Comparison of ENCODE assay signal across 21 cellular contexts in genomic region chr9:138040446-138041430, GRCh38.
"Had no signal": no experiment of that assay in that cellular context is flagged by ENCODE, and none has a peak within 500 bp of the region (broad histone marks: within the 10 kb centered on the region; RNA-seq: fewer than 3 reads in every experiment).

No MANE protein-coding gene starts in this region.

- DNase-seq: activated CD4-positive, alpha-beta T cell treated with anti-CD3 and anti-CD28 coated beads for 4 hours; activated effector memory CD4-positive, alpha-beta T cell treated with Interleukin-2 at 50 U/mL for 16 hours; activated naive CD4-positive, alpha-beta T cell treated with anti-CD3 and anti-CD28 coated beads, Interleukin-2, amount 10 ng/mL, durations not matched to agents 7 days and 5 days; activated T-cell treated with anti-CD3 and anti-CD28 coated beads, Interleukin-2, amount 50 U/mL, for 72 hours; amygdala; hypothalamus; left ventricle myocardium superior; midbrain; natural killer cell; sigmoid colon; stimulated activated CD4-positive, alpha-beta T cell treated with anti-CD3 and anti-CD28 coated beads, Interleukin-15, amount 100 ng/mL, for 24 hours had no signal

- ATAC-seq: activated T-cell treated with anti-CD3 and anti-CD28 coated beads, Interleukin-2, amount 50 U/mL, for 72 hours; gastroesophageal sphincter; left ventricle myocardium superior; natural killer cell; stimulated activated memory B cell treated with anti-CD40 and anti-IgM and Interleukin-4, amounts not matched to agents 10 μg/mL and 1 μg/mL and 100 μg/mL, for 72 hours had no signal

- H3K27ac Mint-ChIP-seq: activated B cell treated with CpG ODN at 0.5 μM for 24 hours; activated naive CD4-positive, alpha-beta T cell treated with anti-CD3 and anti-CD28 coated beads, Interleukin-2, amount 10 ng/mL, durations not matched to agents 7 days and 5 days; activated T-cell treated with anti-CD3 and anti-CD28 coated beads, Interleukin-2, amount 50 U/mL, for 72 hours; natural killer cell; stimulated activated memory B cell treated with anti-CD40 and anti-IgM and Interleukin-4, amounts not matched to agents 10 μg/mL and 1 μg/mL and 100 μg/mL, for 72 hours; T-helper 1 cell treated with Interleukin-12 subunit alpha and Interleukin-12 subunit beta and Interleukin-4 antibody, amounts not matched to agents 30 μg/mL and 1 μg/mL, for 36 hours had no signal

- H3K27ac ChIP-seq: epithelial cell of prostate, gastroesophageal sphincter, neutrophil, parathyroid adenoma, sigmoid colon, thoracic aorta, upper lobe of left lung had no signal

- H3K79me2 ChIP-seq: parathyroid adenoma had no signal

- H2AFZ ChIP-seq: parathyroid adenoma had no signal

- H3K27me3 ChIP-seq: sigmoid colon, upper lobe of left lung had no signal

- H3K4me1 ChIP-seq: gastroesophageal sphincter, parathyroid adenoma, upper lobe of left lung had no signal

- H3K9me3 Mint-ChIP-seq: activated B cell treated with CpG ODN at 0.5 μM for 24 hours; activated naive CD4-positive, alpha-beta T cell treated with anti-CD3 and anti-CD28 coated beads, Interleukin-2, amount 10 ng/mL, durations not matched to agents 7 days and 5 days; activated T-cell treated with anti-CD3 and anti-CD28 coated beads, Interleukin-2, amount 50 U/mL, for 72 hours; natural killer cell; stimulated activated memory B cell treated with anti-CD40 and anti-IgM and Interleukin-4, amounts not matched to agents 10 μg/mL and 1 μg/mL and 100 μg/mL, for 72 hours; T-helper 1 cell treated with Interleukin-12 subunit alpha and Interleukin-12 subunit beta and Interleukin-4 antibody, amounts not matched to agents 30 μg/mL and 1 μg/mL, for 36 hours had no signal

- H3K4me2 ChIP-seq: smooth muscle cell had no signal

- H3K4me3 Mint-ChIP-seq: activated B cell treated with CpG ODN at 0.5 μM for 24 hours; activated naive CD4-positive, alpha-beta T cell treated with anti-CD3 and anti-CD28 coated beads, Interleukin-2, amount 10 ng/mL, durations not matched to agents 7 days and 5 days; activated T-cell treated with anti-CD3 and anti-CD28 coated beads, Interleukin-2, amount 50 U/mL, for 72 hours; natural killer cell; stimulated activated memory B cell treated with anti-CD40 and anti-IgM and Interleukin-4, amounts not matched to agents 10 μg/mL and 1 μg/mL and 100 μg/mL, for 72 hours; T-helper 1 cell treated with Interleukin-12 subunit alpha and Interleukin-12 subunit beta and Interleukin-4 antibody, amounts not matched to agents 30 μg/mL and 1 μg/mL, for 36 hours had no signal

- H3K4me3 ChIP-seq: gastroesophageal sphincter, sigmoid colon, smooth muscle cell, thoracic aorta, upper lobe of left lung had no signal

- H3K9me3 ChIP-seq: gastroesophageal sphincter, neutrophil, sigmoid colon, thoracic aorta, upper lobe of left lung had no signal

- H3K36me3 ChIP-seq: gastroesophageal sphincter, neutrophil, sigmoid colon, thoracic aorta, upper lobe of left lung had no signal

- H3K36me3 Mint-ChIP-seq: activated naive CD4-positive, alpha-beta T cell treated with anti-CD3 and anti-CD28 coated beads, Interleukin-2, amount 10 ng/mL, durations not matched to agents 7 days and 5 days; natural killer cell; stimulated activated memory B cell treated with anti-CD40 and anti-IgM and Interleukin-4, amounts not matched to agents 10 μg/mL and 1 μg/mL and 100 μg/mL, for 72 hours had no signal

- H3K4me1 Mint-ChIP-seq: activated B cell treated with CpG ODN at 0.5 μM for 24 hours; activated naive CD4-positive, alpha-beta T cell treated with anti-CD3 and anti-CD28 coated beads, Interleukin-2, amount 10 ng/mL, durations not matched to agents 7 days and 5 days; natural killer cell; stimulated activated memory B cell treated with anti-CD40 and anti-IgM and Interleukin-4, amounts not matched to agents 10 μg/mL and 1 μg/mL and 100 μg/mL, for 72 hours had no signal
